ENCODE assay signal across 1 cellular context in the genomic region with DNA sequence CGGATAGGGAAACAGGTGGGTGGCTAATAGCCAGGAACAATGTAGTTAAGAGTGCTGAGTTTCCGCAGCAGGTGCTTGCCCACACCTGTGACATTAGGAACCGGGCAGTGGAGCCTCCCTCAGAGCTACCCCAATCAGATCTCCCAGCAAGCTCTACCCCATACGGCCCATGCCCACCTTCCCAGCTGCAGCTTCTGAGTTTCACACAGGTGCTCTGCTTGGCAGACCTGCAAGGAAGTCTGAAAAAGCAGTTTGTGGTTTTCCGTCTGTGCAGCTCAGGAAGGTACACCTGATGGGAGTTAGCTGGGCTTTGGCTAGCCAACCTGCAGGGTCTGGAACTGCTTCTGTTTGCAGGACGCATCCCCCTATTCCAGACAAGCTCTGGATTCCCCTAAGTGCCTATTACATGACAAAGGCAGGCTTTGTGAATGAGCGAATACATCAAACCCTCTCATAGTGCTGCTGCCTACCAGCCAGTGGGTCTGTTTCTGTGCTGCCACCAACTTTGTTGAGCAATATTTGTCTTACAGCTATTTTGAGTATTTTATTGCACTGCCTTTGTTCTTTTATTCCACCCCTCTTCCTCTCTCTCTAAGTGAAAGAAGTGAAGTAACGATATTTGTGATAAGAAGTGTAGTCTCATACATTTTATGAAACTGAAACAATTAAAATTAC.
A peak's percentile ranks its signal among the peaks of the same experiment; 100 is the strongest.
TF ChIP-seq lines count a peak whose summit lies in the region.

No MANE protein-coding gene starts in this region.

TF ChIP-seq in HepG2, 621 proteins besides CTCF, POLR2A, EP300 and RAD21 (continued from another document):
- TF ChIP-seq, protein P1, sequence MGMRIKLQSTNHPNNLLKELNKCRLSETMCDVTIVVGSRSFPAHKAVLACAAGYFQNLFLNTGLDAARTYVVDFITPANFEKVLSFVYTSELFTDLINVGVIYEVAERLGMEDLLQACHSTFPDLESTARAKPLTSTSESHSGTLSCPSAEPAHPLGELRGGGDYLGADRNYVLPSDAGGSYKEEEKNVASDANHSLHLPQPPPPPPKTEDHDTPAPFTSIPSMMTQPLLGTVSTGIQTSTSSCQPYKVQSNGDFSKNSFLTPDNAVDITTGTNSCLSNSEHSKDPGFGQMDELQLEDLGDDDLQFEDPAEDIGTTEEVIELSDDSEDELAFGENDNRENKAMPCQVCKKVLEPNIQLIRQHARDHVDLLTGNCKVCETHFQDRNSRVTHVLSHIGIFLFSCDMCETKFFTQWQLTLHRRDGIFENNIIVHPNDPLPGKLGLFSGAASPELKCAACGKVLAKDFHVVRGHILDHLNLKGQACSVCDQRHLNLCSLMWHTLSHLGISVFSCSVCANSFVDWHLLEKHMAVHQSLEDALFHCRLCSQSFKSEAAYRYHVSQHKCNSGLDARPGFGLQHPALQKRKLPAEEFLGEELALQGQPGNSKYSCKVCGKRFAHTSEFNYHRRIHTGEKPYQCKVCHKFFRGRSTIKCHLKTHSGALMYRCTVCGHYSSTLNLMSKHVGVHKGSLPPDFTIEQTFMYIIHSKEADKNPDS (CRISPR knock-in tag; IDR thresholded peaks at IDR 0.05) = peak; percentile 77; the same call in 1 of the 2 replicates
- TF ChIP-seq FOXA1 (IDR thresholded peaks at IDR 0.05) (no peak), FOXA1 (CRISPR knock-in tag; IDR thresholded peaks at IDR 0.05) (peak; percentile 69), PHB2 (IDR thresholded peaks at IDR 0.05; ENCODE audit: partially characterized antibody) (no peak)
